Comparison of ENCODE assay signal across 8 cellular contexts in the genomic region with DNA sequence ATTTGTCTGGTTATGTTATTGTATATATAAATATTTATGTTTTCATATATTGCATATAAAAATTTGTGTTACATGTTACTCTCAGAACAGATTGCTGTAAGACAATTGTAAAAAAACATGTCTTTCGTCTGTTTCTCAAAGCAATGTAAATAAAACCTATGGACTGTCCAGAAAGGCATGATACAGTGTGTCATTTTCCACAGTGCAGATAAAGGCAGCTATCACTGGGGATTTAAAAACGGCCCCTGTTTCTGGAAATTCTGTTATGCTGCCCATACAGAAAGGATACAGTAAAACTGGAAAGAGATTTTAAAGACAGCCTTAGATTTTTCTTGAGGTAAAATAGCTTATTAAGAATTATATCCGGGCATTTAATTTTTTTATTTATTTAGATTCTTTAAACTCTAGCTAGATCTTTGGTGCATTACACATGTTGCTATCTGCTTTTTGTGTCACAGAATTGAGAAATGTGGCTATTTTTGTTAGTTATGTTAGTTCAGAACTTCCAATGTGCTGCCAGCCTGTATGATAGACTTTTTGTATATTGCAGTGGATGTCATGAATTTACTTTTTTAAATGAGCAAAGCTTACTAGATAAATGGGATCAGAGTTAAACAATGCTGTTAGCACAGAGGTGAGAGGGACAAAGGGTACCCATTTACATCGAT. TPM values are rescaled to one million over a fixed set of nuclear protein-coding genes. Genes with fewer than 3 reads are reported as not detected.
DNase-seq lines count a peak whose midpoint lies in the region; ATAC-seq and TF ChIP-seq lines count a peak whose summit lies in the region.

No MANE protein-coding gene starts in this region.

- peaks cover 11 to 18% (median 16%) of the 10 kb centered on the region in 3 donors for H3K27me3 Mint-ChIP-seq in immature natural killer cell (ENCODE audit: low read depth in 3 of 3)
- no peaks in the 10 kb centered on the region for H3K27me3 Mint-ChIP-seq in stimulated activated naive CD8-positive, alpha-beta T cell treated with anti-CD3 and anti-CD28 coated beads, Interleukin-15, amount 100 ng/mL, for 72 hours

- H3K36me3 Mint-ChIP-seq in immature natural killer cell: peaks cover 0 to 3% (median 0%) of the 10 kb centered on the region in 3 donors

- H3K36me3 ChIP-seq in DOHH2 (ENCODE audit: control insufficient read depth, low read length): peaks cover 8% of the 10 kb centered on the region; the same call in 1 of the 2 replicates
- H3K36me3 ChIP-seq in MG63: peaks cover 12% of the 10 kb centered on the region
- H3K36me3 ChIP-seq in adrenal gland (replicated peaks in 1 of 2): peaks cover 0 to 4% of the 10 kb centered on the region in 2 donors

- 1 to 5% (median 1%) methylated on average over 4 of the region's 4 CpGs for WGBS in adrenal gland, 4 donors

- peak overlapping the region; percentile 91 for H3K27ac ChIP-seq in DOHH2 (ENCODE audit: low read depth, low read length)
- H3K27ac ChIP-seq in adrenal gland: peak overlapping the region; percentile 47 to 100 (median 98)

- H3K27me3 ChIP-seq in DOHH2 (ENCODE audit: control insufficient read depth, low read length): no peaks in the 10 kb centered on the region
- H3K27me3 ChIP-seq in MG63: no peaks in the 10 kb centered on the region
- no peaks in the 10 kb centered on the region for H3K27me3 ChIP-seq in adrenal gland

- peak overlapping the region; percentile 98 to 100 (median 99) for H3K4me3 Mint-ChIP-seq in immature natural killer cell
- H3K4me3 Mint-ChIP-seq in stimulated activated naive CD8-positive, alpha-beta T cell treated with anti-CD3 and anti-CD28 coated beads, Interleukin-15, amount 100 ng/mL, for 72 hours: peak overlapping the region; percentile 83 to 99

- H3K4me3 ChIP-seq in DOHH2 (ENCODE audit: low read length) (peak overlapping the region; percentile 95), MG63 (peak overlapping the region; percentile 64), adrenal gland (peak overlapping the region in 2 of 4 donors; percentile 90 to 91)

- peaks cover 62% of the 10 kb centered on the region for H3K79me2 ChIP-seq in DOHH2 (ENCODE audit: control insufficient read depth, low read length)

- no peak for ATAC-seq in stimulated activated naive CD8-positive, alpha-beta T cell treated with anti-CD3 and anti-CD28 coated beads, Interleukin-15, amount 100 ng/mL, for 72 hours
- ATAC-seq in HG02885 (IDR thresholded peaks at IDR 0.05; ENCODE audit: poor library complexity, unreplicated experiment): no peak

- peak overlapping the region; percentile 97 to 100 (median 100) for H3K27ac Mint-ChIP-seq in immature natural killer cell
- H3K27ac Mint-ChIP-seq in stimulated activated naive CD8-positive, alpha-beta T cell treated with anti-CD3 and anti-CD28 coated beads, Interleukin-15, amount 100 ng/mL, for 72 hours: peak overlapping the region; percentile 87 to 100

- TF ChIP-seq POLR2A in adrenal gland (IDR thresholded peaks at IDR 0.05): no peak

- H4K20me1 ChIP-seq in DOHH2 (ENCODE audit: control insufficient read depth, insufficient read depth, low read depth, low read length): no peaks in the 10 kb centered on the region

- TF ChIP-seq CTCF in DOHH2 (IDR thresholded peaks at IDR 0.05; ENCODE audit: low read depth, low read length, poor library complexity, severe bottlenecking) (no peak), adrenal gland (IDR thresholded peaks at IDR 0.05) (no peak)

- no peaks in the 10 kb centered on the region for H3K9me3 Mint-ChIP-seq in immature natural killer cell
- H3K9me3 Mint-ChIP-seq in stimulated activated naive CD8-positive, alpha-beta T cell treated with anti-CD3 and anti-CD28 coated beads, Interleukin-15, amount 100 ng/mL, for 72 hours: no peaks in the 10 kb centered on the region

- peak overlapping the region; percentile 85 for H3K4me2 ChIP-seq in DOHH2 (ENCODE audit: low read length)

- peaks cover 36 to 46% of the 10 kb centered on the region in 2 donors for H3K4me1 Mint-ChIP-seq in immature natural killer cell
- H3K4me1 Mint-ChIP-seq in stimulated activated naive CD8-positive, alpha-beta T cell treated with anti-CD3 and anti-CD28 coated beads, Interleukin-15, amount 100 ng/mL, for 72 hours: peaks cover 30% of the 10 kb centered on the region

- H3K9me3 ChIP-seq in DOHH2 (ENCODE audit: control insufficient read depth, insufficient read depth, low read length) (no peaks in the 10 kb centered on the region), MG63 (no peaks in the 10 kb centered on the region), adrenal gland (replicated peaks in 1 of 3) (no peaks in the 10 kb centered on the region)

- intact Hi-C loops in adrenal gland (cut with DNase I): loop anchor here in 1 of 2 donors (10.0 kb wide), 1 partner anchor 62 kb away; no protein-coding TSS in a partner anchor

- H3K9me2 ChIP-seq in DOHH2 (replicated peaks; ENCODE audit: control insufficient read depth, low read length): no peaks in the 10 kb centered on the region

- H3F3A ChIP-seq in DOHH2 (ENCODE audit: control insufficient read depth, insufficient read depth): 0 out of 2 replicates have a peak, but pooled peaks cover 2% of the 10 kb centered on the region

- DNase-seq in MG63 (no peak), adrenal gland (no peak), immature natural killer cell (peak in 1 of 3 donors; percentile 3), cortex of kidney (lab: John Stamatoyannopoulos, UW) (no peak), NCI-H2196 (lab: John Stamatoyannopoulos, UW; ENCODE audit: unreplicated experiment) (no peak)
- DNase-seq in stimulated activated naive CD8-positive, alpha-beta T cell treated with anti-CD3 and anti-CD28 coated beads, Interleukin-15, amount 100 ng/mL, for 72 hours: no peak

- H3K4me1 ChIP-seq in DOHH2 (ENCODE audit: control insufficient read depth, low read length) (peaks cover 29% of the 10 kb centered on the region), adrenal gland (replicated peaks in 1 of 2) (peaks cover 4 to 31% of the 10 kb centered on the region in 2 donors)

RNA-seq across cellular contexts. Expression of a gene that starts 0.8 kb away (rescaled TPM):
- total RNA-seq in MG63 (2014; rRNA removed; shearing (Covaris generic); ENCODE audit: low replicate concordance): 1.1 and 3.5 TPM in 2 replicates
- total RNA-seq in adrenal gland: 10 to 100 TPM; 12.0 to 24.6 (median 19.3) TPM
- polyA plus RNA-seq in adrenal gland (1 to 10 TPM; 2.7 to 5.6 (median 4.6) TPM), immature natural killer cell (10 to 100 TPM in 1 of 3 donors, 1 to 10 TPM in 2; 6.7 to 13.4 (median 7.7) TPM)
